ENCODE assay signal across 22 cellular contexts in genomic region chr6:27334141-27334540, GRCh38. TPM values are rescaled to one million over a fixed set of nuclear protein-coding genes. Genes with fewer than 3 reads are reported as not detected.
DNase-seq lines count a peak whose midpoint lies in the region; ATAC-seq and TF ChIP-seq lines count a peak whose summit lies in the region.
"Had no signal": no experiment of that assay in that cellular context is flagged by ENCODE, and none has a peak within 500 bp of the region (broad histone marks: within the 10 kb centered on the region; RNA-seq: fewer than 3 reads in every experiment).

No MANE protein-coding gene starts in this region.

- POLR2A ChIA-PET in HEK293 (lab: Yijun Ruan, JAX), result interaction anchor here (0.7 to 1.9 kb wide), 6 partner anchors 40 to 186 kb away, joined by 3 to 4 read pairs (median 3); partner anchors contain the start of gene ZNF391

- no peak overlapping the region for H2AFZ ChIP-seq in neural cell (ENCODE audit: low read depth, low read length)

- peaks cover 23% of the 10 kb centered on the region for H3K27me3 Mint-ChIP-seq in activated T-helper 2 cell treated with anti-CD3 and anti-CD28 coated beads, Interferon-gamma antibody, Interleukin-2, Interleukin-4, amounts not matched to agents 10 μg/mL and 5 μg/mL and 100 μg/mL, durations not matched to agents 14 hours and 24 hours and 36 hours (ENCODE audit: low read depth)
- peaks cover 24 to 46% of the 10 kb centered on the region in 2 donors for H3K27me3 Mint-ChIP-seq in stimulated activated naive B cell treated with anti-CD40 and anti-IgM and Interleukin-4, amounts not matched to agents 10 μg/mL and 1 μg/mL and 100 μg/mL, for 72 hours

- no peaks in the 10 kb centered on the region for H3K79me2 ChIP-seq in neural cell (replicated peaks; ENCODE audit: insufficient read depth, low read length)

- H3K4me2 ChIP-seq in neural cell (ENCODE audit: low read length), result no peak overlapping the region

- ATAC-seq in HG03565 (IDR thresholded peaks at IDR 0.05; ENCODE audit: unreplicated experiment), result no peak
- no peak for ATAC-seq in stimulated activated naive B cell treated with anti-CD40 and anti-IgM and Interleukin-4, amounts not matched to agents 10 μg/mL and 1 μg/mL and 100 μg/mL, for 72 hours (replicated peaks)
- no peak for ATAC-seq in GM19455 (IDR thresholded peaks at IDR 0.05; ENCODE audit: unreplicated experiment)
- ATAC-seq: heart left ventricle had no signal

- peaks cover 13% of the 10 kb centered on the region for H3K9me3 Mint-ChIP-seq in activated T-helper 2 cell treated with anti-CD3 and anti-CD28 coated beads, Interferon-gamma antibody, Interleukin-2, Interleukin-4, amounts not matched to agents 10 μg/mL and 5 μg/mL and 100 μg/mL, durations not matched to agents 14 hours and 24 hours and 36 hours
- peaks cover 0 to 6% of the 10 kb centered on the region in 2 donors for H3K9me3 Mint-ChIP-seq in stimulated activated naive B cell treated with anti-CD40 and anti-IgM and Interleukin-4, amounts not matched to agents 10 μg/mL and 1 μg/mL and 100 μg/mL, for 72 hours
- H3K9me3 Mint-ChIP-seq: central memory CD8-positive, alpha-beta T cell had no signal

- TF ChIP-seq EP300 in neural cell (conservative IDR thresholded peaks at IDR 0.05; ENCODE audit: poor library complexity, severe bottlenecking), result no peak

- DNase-seq in NCI-H82 (lab: John Stamatoyannopoulos, UW) (peak; percentile 5), NCI-H82 treated with DMSO at 0.1 percent for 48 hours (lab: John Stamatoyannopoulos, UW; ENCODE audit: unreplicated experiment) (no peak)
- no peak for DNase-seq in activated T-helper 2 cell treated with anti-CD3 and anti-CD28 coated beads, Interferon-gamma antibody, Interleukin-2, Interleukin-4, amounts not matched to agents 10 μg/mL and 5 μg/mL and 100 μg/mL, durations not matched to agents 14 hours and 24 hours and 36 hours (ENCODE audit: low spot score)
- no peak for DNase-seq in stimulated activated naive B cell treated with anti-CD40 and anti-IgM and Interleukin-4, amounts not matched to agents 10 μg/mL and 1 μg/mL and 100 μg/mL, for 72 hours
- DNase-seq: activated CD4-positive, alpha-beta T cell treated with anti-CD3 and anti-CD28 coated beads, Interleukin-2, amount 10 ng/mL, durations not matched to agents 24 days and 14 days; CD4-positive, CD25-positive, alpha-beta regulatory T cell; effector CD8-positive, alpha-beta T cell; heart left ventricle; Karpas-422; NCI-H1417 treated with DMSO at 0.1 percent for 48 hours; SHP77; stimulated activated CD4-positive, alpha-beta T cell treated with anti-CD3 and anti-CD28 coated beads, Interleukin-4, amount 100 ng/mL, for 1 hour; T1000; thyroid gland had no signal

- H3F3A ChIP-seq in neural cell (ENCODE audit: insufficient read depth, low read length, poor library complexity, severe bottlenecking), result no peaks in the 10 kb centered on the region

- no peaks in the 10 kb centered on the region for H4K20me1 ChIP-seq in neural cell (ENCODE audit: insufficient read depth)

- CTCF ChIA-PET in HEK293 (lab: Yijun Ruan, JAX), result interaction anchor here (0.6 to 1.1 kb wide), 12 partner anchors 22 to 461 kb away, joined by 3 to 6 read pairs (median 3); partner anchors contain the start of genes POM121L2 and ZNF184

- H3K36me3 ChIP-seq in HEK293 (ENCODE audit: control insufficient read depth in 2 of 2, insufficient read depth in 1 of 2, low read length in 2 of 2) (no peaks in the 10 kb centered on the region), neural cell (ENCODE audit: insufficient read depth, low read length) (no peaks in the 10 kb centered on the region)
- H3K36me3 ChIP-seq: heart left ventricle, thyroid gland had no signal

- no peaks in the 10 kb centered on the region for H3K9me3 ChIP-seq in HEK293 (ENCODE audit: control insufficient read depth, insufficient read depth, low read depth, low read length)
- H3K9me3 ChIP-seq in neural cell (ENCODE audit: low read length), result no peaks in the 10 kb centered on the region
- H3K9me3 ChIP-seq: thyroid gland had no signal

- no peaks in the 10 kb centered on the region for H3K36me3 Mint-ChIP-seq in activated T-helper 2 cell treated with anti-CD3 and anti-CD28 coated beads, Interferon-gamma antibody, Interleukin-2, Interleukin-4, amounts not matched to agents 10 μg/mL and 5 μg/mL and 100 μg/mL, durations not matched to agents 14 hours and 24 hours and 36 hours (ENCODE audit: low read depth)
- H3K36me3 Mint-ChIP-seq in stimulated activated naive B cell treated with anti-CD40 and anti-IgM and Interleukin-4, amounts not matched to agents 10 μg/mL and 1 μg/mL and 100 μg/mL, for 72 hours, result peaks cover 1 to 4% of the 10 kb centered on the region in 2 donors
- H3K36me3 Mint-ChIP-seq: CD4-positive, CD25-positive, alpha-beta regulatory T cell had no signal

- H3K9ac ChIP-seq in neural cell (ENCODE audit: low read length), result no peak overlapping the region

- TF ChIP-seq CTCF in HEK293 (tag by site-specific recombination; IDR thresholded peaks at IDR 0.05) (no peak), neural cell (IDR thresholded peaks at IDR 0.05; ENCODE audit: poor library complexity, severe bottlenecking) (no peak)

- H3K27ac ChIP-seq in HEK293 (ENCODE audit: extremely low read depth, low read depth, low read length) (no peak overlapping the region), neural cell (ENCODE audit: low read length) (no peak overlapping the region)
- H3K27ac ChIP-seq: heart left ventricle, thyroid gland had no signal

- TF ChIP-seq RAD21 in neural cell (conservative IDR thresholded peaks at IDR 0.05), result no peak

- H3K27me3 ChIP-seq in neural cell (ENCODE audit: insufficient read depth, low read depth, low read length), result peaks cover 5% of the 10 kb centered on the region
- H3K27me3 ChIP-seq: thyroid gland had no signal

- intact Hi-C loops in activated T-helper 2 cell treated with anti-CD3 and anti-CD28 coated beads, Interferon-gamma antibody, Interleukin-2, Interleukin-4, amounts not matched to agents 10 μg/mL and 5 μg/mL and 100 μg/mL, durations not matched to agents 14 hours and 24 hours and 36 hours (cut with micrococcal nuclease), result loop anchor here (10.0 kb wide), 1 partner anchor 141 kb away; the partner anchor contains the start of gene ZNF184

- peak overlapping the region; percentile 30 for H3K4me3 Mint-ChIP-seq in activated T-helper 2 cell treated with anti-CD3 and anti-CD28 coated beads, Interferon-gamma antibody, Interleukin-2, Interleukin-4, amounts not matched to agents 10 μg/mL and 5 μg/mL and 100 μg/mL, durations not matched to agents 14 hours and 24 hours and 36 hours (ENCODE audit: low read depth)
- H3K4me3 Mint-ChIP-seq in stimulated activated naive B cell treated with anti-CD40 and anti-IgM and Interleukin-4, amounts not matched to agents 10 μg/mL and 1 μg/mL and 100 μg/mL, for 72 hours, result no peak overlapping the region
- H3K4me3 Mint-ChIP-seq: activated CD4-positive, alpha-beta T cell treated with anti-CD3 and anti-CD28 coated beads, Interleukin-2, amount 10 ng/mL, durations not matched to agents 24 days and 14 days had no signal

- no peaks in the 10 kb centered on the region for H3K4me1 ChIP-seq in HEK293 (ENCODE audit: control insufficient read depth, insufficient read depth, low read length)
- H3K4me1 ChIP-seq: thyroid gland had no signal

- H3K4me3 ChIP-seq in HEK293 (ENCODE audit: low read depth, low read length) (peak overlapping the region; percentile 73), neural cell (ENCODE audit: low read length) (peak overlapping the region; percentile 64)
- H3K4me3 ChIP-seq: heart left ventricle, thyroid gland had no signal

- H3K4me1 Mint-ChIP-seq in activated T-helper 2 cell treated with anti-CD3 and anti-CD28 coated beads, Interferon-gamma antibody, Interleukin-2, Interleukin-4, amounts not matched to agents 10 μg/mL and 5 μg/mL and 100 μg/mL, durations not matched to agents 14 hours and 24 hours and 36 hours (ENCODE audit: low read depth), result peaks cover 11% of the 10 kb centered on the region
- H3K4me1 Mint-ChIP-seq in stimulated activated naive B cell treated with anti-CD40 and anti-IgM and Interleukin-4, amounts not matched to agents 10 μg/mL and 1 μg/mL and 100 μg/mL, for 72 hours, result peaks cover 5 to 8% of the 10 kb centered on the region in 2 donors

- no peaks in the 10 kb centered on the region for H3K9me2 ChIP-seq in neural cell (ENCODE audit: insufficient read depth, low read length)

- H3K27ac Mint-ChIP-seq in activated T-helper 2 cell treated with anti-CD3 and anti-CD28 coated beads, Interferon-gamma antibody, Interleukin-2, Interleukin-4, amounts not matched to agents 10 μg/mL and 5 μg/mL and 100 μg/mL, durations not matched to agents 14 hours and 24 hours and 36 hours, result no peak overlapping the region
- H3K27ac Mint-ChIP-seq in stimulated activated naive B cell treated with anti-CD40 and anti-IgM and Interleukin-4, amounts not matched to agents 10 μg/mL and 1 μg/mL and 100 μg/mL, for 72 hours, result no peak overlapping the region
- H3K27ac Mint-ChIP-seq: activated CD4-positive, alpha-beta T cell treated with anti-CD3 and anti-CD28 coated beads, Interleukin-2, amount 10 ng/mL, durations not matched to agents 24 days and 14 days; CD4-positive, CD25-positive, alpha-beta regulatory T cell had no signal

TF ChIP-seq in HEK293, 187 proteins besides CTCF, POLR2A, EP300 and RAD21:
- TF ChIP-seq IKZF3 (tag by site-specific recombination; IDR thresholded peaks at IDR 0.05) (0 out of 2 replicates have a peak, but pooled peaks have one; percentile 13), ZNF48 (tag by site-specific recombination; IDR thresholded peaks at IDR 0.05) (no peak), ZNF600 (tag by site-specific recombination; IDR thresholded peaks at IDR 0.05) (peak; percentile 82), ZBTB21 (tag by site-specific recombination; IDR thresholded peaks at IDR 0.05) (peak; percentile 27; the same call in 1 of the 2 replicates)
TF ChIP-seq in HEK293: peak in this region for 3.

TF ChIP-seq in neural cell, 6 proteins besides CTCF, POLR2A, EP300 and RAD21:
- no peak for TF ChIP-seq TAF1 (IDR thresholded peaks at IDR 0.05; ENCODE audit: low read depth)
- no peak for TF ChIP-seq POLR2AphosphoS5 (IDR thresholded peaks at IDR 0.05)
- no peak for TF ChIP-seq MXI1 (conservative IDR thresholded peaks at IDR 0.05; ENCODE audit: poor library complexity, severe bottlenecking)
- TF ChIP-seq EZH2 (IDR thresholded peaks at IDR 0.05; ENCODE audit: borderline replicate concordance, insufficient read depth, low read length, poor library complexity, severe bottlenecking), result no peak

RNA-seq across cellular contexts. Expression of gene POM121L2, which starts 22.1 kb away (rescaled TPM):
- not detected in 2 replicates for total RNA-seq in activated T-helper 2 cell treated with anti-CD3 and anti-CD28 coated beads, Interferon-gamma antibody, Interleukin-2, Interleukin-4, amounts not matched to agents 10 μg/mL and 5 μg/mL and 100 μg/mL, durations not matched to agents 14 hours and 24 hours and 36 hours
- not detected in 2 replicates for polyA plus RNA-seq in neural cell
- not detected in 2 replicates for polyA minus RNA-seq in neural cell
- total RNA-seq: A172; activated CD4-positive, alpha-beta T cell treated with anti-CD3 and anti-CD28 coated beads, Interleukin-2, amount 10 ng/mL, durations not matched to agents 24 days and 14 days; CD4-positive, CD25-positive, alpha-beta regulatory T cell; heart left ventricle; kidney epithelial cell; osteocyte; thyroid gland had no signal
- polyA plus RNA-seq: CD4-positive, CD25-positive, alpha-beta regulatory T cell; heart left ventricle had no signal

RNA-seq across cellular contexts. Expression of gene ZNF391, which starts 54.4 kb away (rescaled TPM):
- 0.44 and 0.82 TPM in 2 replicates for total RNA-seq in activated T-helper 2 cell treated with anti-CD3 and anti-CD28 coated beads, Interferon-gamma antibody, Interleukin-2, Interleukin-4, amounts not matched to agents 10 μg/mL and 5 μg/mL and 100 μg/mL, durations not matched to agents 14 hours and 24 hours and 36 hours
- polyA plus RNA-seq in neural cell, result 2.5 and 2.9 TPM in 2 replicates
- polyA minus RNA-seq in neural cell, result 4.6 and 5.3 TPM in 2 replicates
